In the genomic region with DNA sequence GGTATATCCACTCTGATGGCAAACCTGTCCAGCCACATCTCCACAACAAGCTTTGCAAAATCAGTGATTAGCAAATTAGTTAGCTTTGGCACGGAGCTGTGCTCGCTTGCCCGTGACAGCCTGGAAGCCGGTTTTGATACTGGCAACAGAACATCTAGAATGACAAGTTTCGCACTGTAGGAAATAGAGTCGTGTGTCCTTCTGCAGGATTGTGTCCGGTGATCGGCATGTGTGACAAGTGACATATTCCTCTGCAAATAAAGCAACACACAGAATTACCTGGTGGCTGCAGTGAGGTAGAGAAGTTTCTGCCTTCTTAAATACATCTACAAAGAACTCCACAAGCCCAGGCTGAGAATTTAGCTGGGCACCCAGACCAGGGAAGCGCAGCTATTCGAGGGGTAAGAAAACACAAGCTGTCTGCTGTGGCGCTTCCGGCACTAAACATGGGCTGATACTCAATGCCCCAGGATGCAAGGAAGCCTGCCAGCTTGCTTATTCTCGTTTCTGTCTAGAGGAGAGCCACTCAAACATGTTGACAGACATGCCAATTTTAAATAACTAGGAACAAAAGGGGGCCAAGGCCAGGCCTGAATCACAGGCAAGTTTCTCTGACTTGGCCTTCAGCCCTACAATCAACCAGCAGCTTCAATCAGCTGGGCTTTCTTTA, we compare ENCODE assay signal across 10 cellular contexts. TPM values are rescaled to one million over a fixed set of nuclear protein-coding genes. Genes with fewer than 3 reads are reported as not detected.
DNase-seq lines count a peak whose midpoint lies in the region; ATAC-seq and TF ChIP-seq lines count a peak whose summit lies in the region.
"Had no signal": no experiment of that assay in that cellular context is flagged by ENCODE, and none has a peak within 500 bp of the region (broad histone marks: within the 10 kb centered on the region; RNA-seq: fewer than 3 reads in every experiment).

No MANE protein-coding gene starts in this region.

- CTCF ChIA-PET in CD8-positive, alpha-beta memory T cell (lab: Charles Lee): no interaction called here

- peaks cover 26% of the 10 kb centered on the region for H3K79me2 ChIP-seq in osteoblast (ENCODE audit: insufficient read depth, low read length)

- DNase-seq in CD8-positive, alpha-beta memory T cell: no peak
- peak; percentile 82 for DNase-seq in LNCaP clone FGC (ENCODE audit: low read depth)
- peak in 4 of 7 donors; percentile 37 to 65 (median 48) for DNase-seq in adrenal gland
- DNase-seq in CD1c-positive myeloid dendritic cell (ENCODE audit: extremely low spot score): no peak
- DNase-seq in osteoblast (ENCODE audit: insufficient read length, low spot score, missing footprints): no peak
- no peak for DNase-seq in sciatic nerve (ENCODE audit: low spot score)
- DNase-seq: activated CD4-positive, alpha-beta T cell treated with anti-CD3 and anti-CD28 coated beads for 48 hours; NCI-H69 had no signal

- TF ChIP-seq POLR2A in adrenal gland (IDR thresholded peaks at IDR 0.05): no peak

- peaks cover 4 to 90% (median 16%) of the 10 kb centered on the region in 3 donors for H3K36me3 Mint-ChIP-seq in CD8-positive, alpha-beta memory T cell

- ATAC-seq in HG02885 (IDR thresholded peaks at IDR 0.05; ENCODE audit: poor library complexity, unreplicated experiment) (no peak), sciatic nerve (no peak)

- no peaks in the 10 kb centered on the region for H3K27me3 Mint-ChIP-seq in CD8-positive, alpha-beta memory T cell

- H3K27ac Mint-ChIP-seq in CD8-positive, alpha-beta memory T cell: peak overlapping the region in 5 of 8 donors; percentile 7 to 82 (median 54)

- H3K9me3 Mint-ChIP-seq in CD8-positive, alpha-beta memory T cell: no peaks in the 10 kb centered on the region

- H3K27me3 ChIP-seq in CD8-positive, alpha-beta memory T cell (ENCODE audit: insufficient read depth, low read length, poor library complexity, severe bottlenecking): no peaks in the 10 kb centered on the region
- no peaks in the 10 kb centered on the region for H3K27me3 ChIP-seq in adrenal gland
- H3K27me3 ChIP-seq in osteoblast (ENCODE audit: insufficient read depth, low read length): no peaks in the 10 kb centered on the region

- peaks cover 10 to 37% (median 18%) of the 10 kb centered on the region in 3 donors for H3K4me1 Mint-ChIP-seq in CD8-positive, alpha-beta memory T cell

- intact Hi-C loops in adrenal gland (cut with DNase I): no loop called here
- intact Hi-C loops in sciatic nerve (cut with DNase I): no loop called here

- POLR2A ChIA-PET in CD8-positive, alpha-beta memory T cell (lab: Charles Lee): interaction anchor here (0.6 kb wide), 1 partner anchor 59 kb away, joined by 3 read pairs; no protein-coding TSS in a partner anchor

- no peak overlapping the region for H3K4me2 ChIP-seq in osteoblast (ENCODE audit: insufficient read depth, low read length)

- no peak overlapping the region for H2AFZ ChIP-seq in osteoblast (ENCODE audit: low read length)

- no peak overlapping the region for H3K27ac ChIP-seq in CD8-positive, alpha-beta memory T cell (ENCODE audit: low read depth, low read length)
- H3K27ac ChIP-seq in adrenal gland (peak overlapping the region in 2 of 5 donors; percentile 17 to 28), mesodermal cell (ENCODE audit: low read depth, low read length, severe bottlenecking) (peak overlapping the region; percentile 13), osteoblast (ENCODE audit: low read depth, low read length) (no peak overlapping the region)

- H3K4me3 Mint-ChIP-seq in CD8-positive, alpha-beta memory T cell: no peak overlapping the region

- H3K4me3 ChIP-seq in CD8-positive, alpha-beta memory T cell (ENCODE audit: low read length): no peak overlapping the region
- H3K4me3 ChIP-seq in LNCaP clone FGC (ENCODE audit: low read depth, low read length) (no peak overlapping the region), adrenal gland (no peak overlapping the region), mesodermal cell (ENCODE audit: extremely low read depth, insufficient read depth, low read length, poor library complexity, severe bottlenecking) (no peak overlapping the region), osteoblast (ENCODE audit: insufficient read depth, low read length) (no peak overlapping the region)

- TF ChIP-seq CTCF in LNCaP clone FGC (IDR thresholded peaks at IDR 0.05; ENCODE audit: control insufficient read depth, extremely low read depth, insufficient read depth): no peak
- no peak for TF ChIP-seq CTCF in adrenal gland (IDR thresholded peaks at IDR 0.05)
- TF ChIP-seq CTCF in osteoblast (IDR thresholded peaks at IDR 0.05; ENCODE audit: extremely low read depth, low read depth, low read length): no peak

- H3K36me3 ChIP-seq in CD8-positive, alpha-beta memory T cell (ENCODE audit: insufficient read depth, low read length): peaks cover 35% of the 10 kb centered on the region
- H3K36me3 ChIP-seq in adrenal gland (replicated peaks in 1 of 2): peaks cover 0 to 88% of the 10 kb centered on the region in 2 donors
- peaks cover 91% of the 10 kb centered on the region for H3K36me3 ChIP-seq in mesodermal cell (ENCODE audit: control insufficient read depth, insufficient read depth, low read length)
- H3K36me3 ChIP-seq in osteoblast (ENCODE audit: insufficient read depth, low read length): peaks cover 67% of the 10 kb centered on the region

- H3K9me3 ChIP-seq in CD8-positive, alpha-beta memory T cell (ENCODE audit: low read length): no peaks in the 10 kb centered on the region
- H3K9me3 ChIP-seq in adrenal gland (replicated peaks in 1 of 3) (no peaks in the 10 kb centered on the region), mesodermal cell (ENCODE audit: control insufficient read depth, low read length) (no peaks in the 10 kb centered on the region), osteoblast (ENCODE audit: low read depth, low read length) (no peaks in the 10 kb centered on the region)

- H4K20me1 ChIP-seq in osteoblast (ENCODE audit: insufficient read depth, low read length): peaks cover 15% of the 10 kb centered on the region

- WGBS in adrenal gland, 4 donors: 47 to 90% (median 68%) methylated on average over 13 of the region's 13 CpGs
- 95 to 97% methylated on average over 11 of the region's 13 CpGs for WGBS in mesodermal cell (ENCODE audit: insufficient coverage in 2 of 2), 2 experiments

- no peaks in the 10 kb centered on the region for H3K4me1 ChIP-seq in CD8-positive, alpha-beta memory T cell (ENCODE audit: insufficient read depth, low read length)
- H3K4me1 ChIP-seq in adrenal gland (replicated peaks in 1 of 2) (no peaks in the 10 kb centered on the region), mesodermal cell (ENCODE audit: control insufficient read depth, insufficient read depth, low read length, poor library complexity, severe bottlenecking) (no peaks in the 10 kb centered on the region), osteoblast (ENCODE audit: insufficient read depth, low read length) (no peaks in the 10 kb centered on the region)

RNA-seq across cellular contexts. Expression of gene EIF2S2, which starts 22.3 kb away (rescaled TPM):
- total RNA-seq in CD8-positive, alpha-beta memory T cell: 100 to 1,000 TPM; 128 to 130 TPM
- 24.2 TPM for polyA plus RNA-seq in CD8-positive, alpha-beta memory T cell
- total RNA-seq in adrenal gland (10 to 100 TPM; 33.6 to 79.9 (median 49.9) TPM), osteoblast (139 and 148 TPM in 2 replicates), sciatic nerve (44.8 TPM)
- polyA plus RNA-seq in adrenal gland: 100 to 1,000 TPM in 1 of 3 donors, 10 to 100 TPM in 2; 26.7 to 204 (median 31.8) TPM
- 160 TPM for polyA plus RNA-seq in mesodermal cell (2013, experiment 1 of 2)
- 181 TPM for polyA plus RNA-seq in mesodermal cell (2013, experiment 2 of 2)

Comparison
In these comparisons a context has a peak if more than half of its experiments do, and no peak if none do; other contexts are left out.
1. DNase-seq: peak in LNCaP clone FGC (single experiment) and adrenal gland (4 of 7); none in CD8-positive, alpha-beta memory T cell (0 of 5), CD1c-positive myeloid dendritic cell (single experiment), osteoblast (single experiment) and sciatic nerve (single experiment).